In genomic region chr1:38153426-38154088, GRCh38 we compare ENCODE assay signal across 15 cellular contexts.
DNase-seq lines count a peak whose midpoint lies in the region; ATAC-seq and TF ChIP-seq lines count a peak whose summit lies in the region.
"Had no signal": no experiment of that assay in that cellular context is flagged by ENCODE, and none has a peak within 500 bp of the region (broad histone marks: within the 10 kb centered on the region; RNA-seq: fewer than 3 reads in every experiment).

No MANE protein-coding gene starts in this region.

- no peaks in the 10 kb centered on the region for H4K20me1 ChIP-seq in BLaER1

- peak; percentile 84 to 95 for DNase-seq in HAP-1 (ENCODE audit: low spot score in 2 of 2)
- peak; percentile 55 for DNase-seq in NCI-H510A (lab: John Stamatoyannopoulos, UW)
- no peak for DNase-seq in glutamatergic neuron
- no peak for DNase-seq in CD4-positive, alpha-beta memory T cell
- no peak for DNase-seq in anterior cingulate cortex (lab: John Stamatoyannopoulos, UW)
- DNase-seq in NCI-H446 (lab: John Stamatoyannopoulos, UW) = no peak
- DNase-seq: activated CD8-positive, alpha-beta T cell treated with anti-CD3 and anti-CD28 coated beads for 36 hours; effector memory CD4-positive, alpha-beta T cell; IMR-90; left lung; posterior cingulate gyrus had no signal

- no peaks in the 10 kb centered on the region for H3K36me3 ChIP-seq in BLaER1
- H3K36me3 ChIP-seq in HAP-1 (replicated peaks) = no peaks in the 10 kb centered on the region
- no peaks in the 10 kb centered on the region for H3K36me3 ChIP-seq in CD4-positive, alpha-beta memory T cell (ENCODE audit: insufficient read depth, low read length)
- H3K36me3 ChIP-seq: left lung had no signal

- ATAC-seq in HG02852 (IDR thresholded peaks at IDR 0.05; ENCODE audit: unreplicated experiment) = no peak
- ATAC-seq: activated CD8-positive, alpha-beta T cell treated with anti-CD3 and anti-CD28 coated beads for 36 hours; SK-N-SH treated with all-trans-retinoic acid at 6 μM for 48 hours had no signal

- no peak overlapping the region for H3K27ac ChIP-seq in BLaER1
- H3K27ac ChIP-seq in CD4-positive, alpha-beta memory T cell (ENCODE audit: low read depth, low read length) = no peak overlapping the region
- H3K27ac ChIP-seq: left lung had no signal

- no peak for TF ChIP-seq CTCF in glutamatergic neuron (IDR thresholded peaks at IDR 0.05; ENCODE audit: partially characterized antibody, unreplicated experiment)

- H3K4me3 ChIP-seq in BLaER1 = no peak overlapping the region
- H3K4me3 ChIP-seq in HAP-1 = peak overlapping the region; percentile 10; the same call in 1 of the 2 replicates
- H3K4me3 ChIP-seq in CD4-positive, alpha-beta memory T cell (ENCODE audit: low read length in 2 of 2) = no peak overlapping the region
- H3K4me3 ChIP-seq: left lung had no signal

- no peaks in the 10 kb centered on the region for H3K9me3 ChIP-seq in BLaER1
- no peaks in the 10 kb centered on the region for H3K9me3 ChIP-seq in HAP-1
- H3K9me3 ChIP-seq in CD4-positive, alpha-beta memory T cell (ENCODE audit: control insufficient read depth in 1 of 2, low read length in 2 of 2) = no peaks in the 10 kb centered on the region

- H3K4me1 Mint-ChIP-seq in glutamatergic neuron (ENCODE audit: low read depth, unreplicated experiment) = peaks cover 32% of the 10 kb centered on the region
- H3K4me1 Mint-ChIP-seq in CD4-positive, alpha-beta memory T cell = no peaks in the 10 kb centered on the region

- H3K9me3 Mint-ChIP-seq in glutamatergic neuron (ENCODE audit: unreplicated experiment) = peaks cover 7% of the 10 kb centered on the region
- peaks cover 0 to 13% (median 7%) of the 10 kb centered on the region in 8 donors for H3K9me3 Mint-ChIP-seq in CD4-positive, alpha-beta memory T cell

- H3K9ac ChIP-seq in BLaER1 = no peak overlapping the region

- H3K4me2 ChIP-seq in BLaER1 = peak overlapping the region; percentile 71

- H3K27ac Mint-ChIP-seq in glutamatergic neuron (ENCODE audit: unreplicated experiment) = peak overlapping the region; percentile 50
- H3K27ac Mint-ChIP-seq in CD4-positive, alpha-beta memory T cell = no peak overlapping the region
- H3K27ac Mint-ChIP-seq: activated CD8-positive, alpha-beta T cell treated with anti-CD3 and anti-CD28 coated beads for 36 hours; stimulated activated naive CD8-positive, alpha-beta T cell treated with anti-CD3 and anti-CD28 coated beads, Interleukin-15, Interleukin-2, amounts not matched to agents 100 ng/mL and 50 ng/mL, for 24 hours had no signal

- CTCF ChIA-PET in CD4-positive, alpha-beta memory T cell (lab: Charles Lee; ENCODE audit: partially characterized antibody) = interaction anchor here (1.5 kb wide), 1 partner anchor 9 kb away, joined by 3 read pairs; no protein-coding TSS in a partner anchor

- POLR2A ChIA-PET in CD4-positive, alpha-beta memory T cell (lab: Charles Lee; ENCODE audit: partially characterized antibody) = no interaction called here

- H3K4me1 ChIP-seq in BLaER1 (peaks cover 38% of the 10 kb centered on the region), HAP-1 (peaks cover 25% of the 10 kb centered on the region)
- H3K4me1 ChIP-seq in CD4-positive, alpha-beta memory T cell (ENCODE audit: insufficient read depth, low read length) = no peaks in the 10 kb centered on the region
- H3K4me1 ChIP-seq: left lung had no signal

- H3K4me3 Mint-ChIP-seq in glutamatergic neuron (ENCODE audit: unreplicated experiment) = peak overlapping the region; percentile 63
- H3K4me3 Mint-ChIP-seq in CD4-positive, alpha-beta memory T cell = no peak overlapping the region
- H3K4me3 Mint-ChIP-seq: activated CD8-positive, alpha-beta T cell treated with anti-CD3 and anti-CD28 coated beads for 36 hours; stimulated activated naive CD8-positive, alpha-beta T cell treated with anti-CD3 and anti-CD28 coated beads, Interleukin-15, Interleukin-2, amounts not matched to agents 100 ng/mL and 50 ng/mL, for 24 hours had no signal

- in situ Hi-C loops in HAP-1 (cut with MboI; ENCODE audit: low sequenced_read_pairs) = no loop called here

- intact Hi-C loops in CD4-positive, alpha-beta memory T cell (cut with micrococcal nuclease) = no loop called here

- H3K27me3 ChIP-seq in BLaER1 = no peaks in the 10 kb centered on the region
- no peaks in the 10 kb centered on the region for H3K27me3 ChIP-seq in HAP-1 (ENCODE audit: low read depth)
- no peaks in the 10 kb centered on the region for H3K27me3 ChIP-seq in CD4-positive, alpha-beta memory T cell (ENCODE audit: insufficient read depth, low read length)
- H3K27me3 ChIP-seq: left lung had no signal

- H3K27me3 Mint-ChIP-seq in glutamatergic neuron (ENCODE audit: unreplicated experiment) = peaks cover under 1% of the 10 kb centered on the region
- peaks cover 15 to 26% of the 10 kb centered on the region in 2 donors for H3K27me3 Mint-ChIP-seq in CD4-positive, alpha-beta memory T cell

- H3K36me3 Mint-ChIP-seq in glutamatergic neuron (ENCODE audit: unreplicated experiment) = peaks cover 14% of the 10 kb centered on the region
- no peaks in the 10 kb centered on the region for H3K36me3 Mint-ChIP-seq in CD4-positive, alpha-beta memory T cell

Comparison
In these comparisons a context has a peak if more than half of its experiments do, and no peak if none do; other contexts are left out.
1. DNase-seq: peak in HAP-1 (2 of 2) and NCI-H510A (single experiment); none in glutamatergic neuron (single experiment), CD4-positive, alpha-beta memory T cell (0 of 5), anterior cingulate cortex (0 of 58) and NCI-H446 (0 of 2).